ENCODE assay signal across 8 cellular contexts in genomic region chrX:115616943-115617563, GRCh38. TPM values are rescaled to one million over a fixed set of nuclear protein-coding genes. Genes with fewer than 3 reads are reported as not detected.
DNase-seq lines count a peak whose midpoint lies in the region; ATAC-seq and TF ChIP-seq lines count a peak whose summit lies in the region.

No MANE protein-coding gene starts in this region.

- H3K9me3 ChIP-seq in heart right ventricle (no peaks in the 10 kb centered on the region), mammary epithelial cell (replicated peaks; ENCODE audit: insufficient read depth, low read length) (no peaks in the 10 kb centered on the region), psoas muscle (no peaks in the 10 kb centered on the region)

- peaks cover 3 to 74% (median 29%) of the 10 kb centered on the region in 9 donors for H3K4me1 ChIP-seq in heart right ventricle
- H3K4me1 ChIP-seq in mammary epithelial cell (ENCODE audit: insufficient read depth, low read length) = peaks cover 22% of the 10 kb centered on the region
- H3K4me1 ChIP-seq in psoas muscle = no peaks in the 10 kb centered on the region

- dilution Hi-C loops in mammary epithelial cell (cut with HindIII; ENCODE audit: low sequenced_read_pairs) = no loop called here

- H4K20me1 ChIP-seq in mammary epithelial cell (ENCODE audit: insufficient read depth, low read length) = peaks cover 5% of the 10 kb centered on the region

- peak overlapping the region; percentile 30 for H3K4me2 ChIP-seq in mammary epithelial cell (ENCODE audit: insufficient read depth, low read depth, low read length)

- H3K27me3 ChIP-seq in heart right ventricle (peaks cover 0 to 94% (median 0%) of the 10 kb centered on the region in 7 donors), mammary epithelial cell (ENCODE audit: insufficient read depth, low read length) (no peaks in the 10 kb centered on the region), psoas muscle (ENCODE audit: insufficient read depth in 3 of 3, low read length in 2 of 3) (peaks cover 0 to 39% (median 0%) of the 10 kb centered on the region in 3 donors)

- H3K4me3 ChIP-seq in heart right ventricle (no peak overlapping the region), mammary epithelial cell (replicated peaks in 1 of 3; ENCODE audit: insufficient read depth in 1 of 3, low read depth in 2 of 3, low read length in 3 of 3) (no peak overlapping the region), psoas muscle (no peak overlapping the region)

- TF ChIP-seq CTCF in heart right ventricle (IDR thresholded peaks at IDR 0.05) (no peak), mammary epithelial cell (conservative IDR thresholded peaks at IDR 0.05 in 1 of 2, IDR thresholded peaks at IDR 0.05 in 1 of 2; ENCODE audit: extremely low read depth in 1 of 2, insufficient read depth in 1 of 2, low read depth in 1 of 2, low read length in 2 of 2) (no peak), psoas muscle (IDR thresholded peaks at IDR 0.05) (no peak)

- in situ Hi-C loops in mammary epithelial cell (cut with MboI; ENCODE audit: low sequenced_read_pairs in 2 of 2) = no loop called here

- intact Hi-C loops in heart right ventricle (cut with DNase I) = loop anchor here in 1 of 10 donors (10.0 kb wide), 1 partner anchor 52 kb away; the partner anchor contains the start of gene PLS3
- intact Hi-C loops in Right ventricle myocardium superior (cut with DNase I) = no loop called here
- intact Hi-C loops in mammary epithelial cell (cut with micrococcal nuclease) = no loop called here
- intact Hi-C loops in psoas muscle (cut with DNase I) = no loop called here

- no TSS peak for BruUV-seq in mammary epithelial cell (replicated peaks; lab: Mats Ljungman, UMichigan)

- no peak overlapping the region for H3K9ac ChIP-seq in mammary epithelial cell (ENCODE audit: insufficient read depth, low read length)

- CTCF ChIA-PET in mammary epithelial cell (lab: Charles Lee; ENCODE audit: low non-redundant PET) = no interaction called here

- peak overlapping the region; percentile 4 to 88 (median 70) for H3K27ac ChIP-seq in heart right ventricle
- H3K27ac ChIP-seq in mammary epithelial cell (ENCODE audit: insufficient read depth, low read depth, low read length) = peak overlapping the region; percentile 55
- H3K27ac ChIP-seq in psoas muscle = peak overlapping the region; percentile 25

- H3K36me3 ChIP-seq in heart right ventricle (peaks cover 0 to 12% (median 0%) of the 10 kb centered on the region in 9 donors), mammary epithelial cell (ENCODE audit: insufficient read depth, low read length) (peaks cover 13% of the 10 kb centered on the region), psoas muscle (ENCODE audit: insufficient read depth in 1 of 2, low read depth in 1 of 2) (no peaks in the 10 kb centered on the region)

- DNase-seq in heart right ventricle (no peak), Right ventricle myocardium superior (no peak), mammary epithelial cell (peak; percentile 85), psoas muscle (no peak), KG1 (lab: John Stamatoyannopoulos, UW) (no peak), hippocampal formation (lab: John Stamatoyannopoulos, UW) (no peak), NCI-H1436 treated with DMSO at 0.1 percent for 48 hours (lab: John Stamatoyannopoulos, UW) (no peak)

- peaks cover 78% of the 10 kb centered on the region for H3K79me2 ChIP-seq in mammary epithelial cell (ENCODE audit: insufficient read depth, low read length)

- 65 to 81% methylated on average over 5 of the region's 5 CpGs for WGBS in heart right ventricle, 2 donors
- WGBS in mammary epithelial cell (ENCODE audit: low coverage, missing lambda C conversion rate) = 44% methylated on average over 5 of the region's 5 CpGs
- 53 to 78% (median 72%) methylated on average over 5 of the region's 5 CpGs for WGBS in psoas muscle, 3 donors

- ATAC-seq in heart right ventricle = peak in 3 of 8 donors; percentile 41 to 76 (median 55)
- no peak for ATAC-seq in Right ventricle myocardium superior (ENCODE audit: poor library complexity)
- peak; percentile 79 for ATAC-seq in HG03354 (IDR thresholded peaks at IDR 0.05; ENCODE audit: poor library complexity, severe bottlenecking, unreplicated experiment)
- peak in 2 of 4 donors; percentile 49 to 57 for ATAC-seq in psoas muscle

- H2AFZ ChIP-seq in mammary epithelial cell (ENCODE audit: low read depth, low read length) = no peak overlapping the region

RNA-seq across cellular contexts. Expression of gene PLS3, which starts 56.1 kb away (rescaled TPM):
- total RNA-seq in heart right ventricle (10 to 100 TPM; 31.1 to 56.9 (median 39.0) TPM), Right ventricle myocardium superior (35.0 TPM), mammary epithelial cell (100 to 1,000 TPM; 253 to 393 TPM), psoas muscle (10 to 100 TPM; 14.4 to 31.3 (median 21.6) TPM)
- polyA plus RNA-seq in heart right ventricle (10 to 100 TPM; 29.7 to 32.4 TPM), mammary epithelial cell (172 TPM), psoas muscle (10 to 100 TPM; 12.9 to 25.4 (median 20.0) TPM)
- polyA minus RNA-seq in mammary epithelial cell = 416 TPM
